1 cellular context compared by ENCODE assay signal in genomic region chr7:77415822-77416620, GRCh38.
TF ChIP-seq lines count a peak whose summit lies in the region.

TSS of gene GSAP (minus strand) at chr7:77416349. CDS start at chr7:77416321, 28 bp downstream.

TF ChIP-seq in GM12878, 131 proteins besides CTCF, POLR2A, EP300 and RAD21 (continued from another document and continues in another):
- TF ChIP-seq KAT2A (conservative IDR thresholded peaks at IDR 0.05; ENCODE audit: control insufficient read depth, low read depth, low read length), result no peak
- no peak for TF ChIP-seq CEBPZ (IDR thresholded peaks at IDR 0.05; ENCODE audit: low read depth, low read length)
- no peak for TF ChIP-seq IRF3 (IDR thresholded peaks at IDR 0.05)
- peak; percentile 28; the same call in 1 of the 2 replicates for TF ChIP-seq HDGF (IDR thresholded peaks at IDR 0.05)
- TF ChIP-seq TCF3 (IDR thresholded peaks at IDR 0.05; ENCODE audit: borderline replicate concordance, insufficient read depth, low read depth, low read length), result no peak; the same call in 1 of the 2 replicates
- no peak for TF ChIP-seq FOXM1 (IDR thresholded peaks at IDR 0.05; ENCODE audit: low read depth, low read length)
- TF ChIP-seq STAT1 (conservative IDR thresholded peaks at IDR 0.05), result no peak
- TF ChIP-seq ZNF24 (IDR thresholded peaks at IDR 0.05), result no peak
- peak; percentile 52 for TF ChIP-seq ZNF687 (IDR thresholded peaks at IDR 0.05)
- TF ChIP-seq ZNF217 (IDR thresholded peaks at IDR 0.05), result no peak
- no peak; the same call in 1 of the 2 replicates for TF ChIP-seq EED (IDR thresholded peaks at IDR 0.05; ENCODE audit: low read depth)
- TF ChIP-seq REST (IDR thresholded peaks at IDR 0.05; ENCODE audit: low read depth, low read length), result no peak
- no peak; the same call in 1 of the 2 replicates for TF ChIP-seq CBX5 (IDR thresholded peaks at IDR 0.05; ENCODE audit: low read depth)
- no peak for TF ChIP-seq ZBTB11 (CRISPR knock-in tag; IDR thresholded peaks at IDR 0.05)
- no peak; the same call in 1 of the 2 replicates for TF ChIP-seq CHD2 (IDR thresholded peaks at IDR 0.05; ENCODE audit: borderline replicate concordance, low read depth, low read length)
- TF ChIP-seq ZBTB4 (CRISPR knock-in tag; IDR thresholded peaks at IDR 0.05), result no peak
- 0 out of 2 replicates have a peak, but pooled peaks have one; percentile 71 for TF ChIP-seq SMARCA5 (IDR thresholded peaks at IDR 0.05)
- TF ChIP-seq CUX1 (IDR thresholded peaks at IDR 0.05; ENCODE audit: insufficient replicate concordance, low read depth, low read length), result no peak
- no peak for TF ChIP-seq RFX5 (IDR thresholded peaks at IDR 0.05; ENCODE audit: low read depth, low read length)
- TF ChIP-seq FOS (IDR thresholded peaks at IDR 0.05; ENCODE audit: borderline replicate concordance, extremely low read depth, insufficient read length), result no peak
- peak; percentile 9; the same call in 1 of the 2 replicates for TF ChIP-seq BACH1 (IDR thresholded peaks at IDR 0.05; ENCODE audit: borderline replicate concordance)
- no peak for TF ChIP-seq ZNF274 (IDR thresholded peaks at IDR 0.05; ENCODE audit: insufficient read depth, insufficient read length)
- TF ChIP-seq SRF (IDR thresholded peaks at IDR 0.05; ENCODE audit: low read depth in 2 of 2, low read length in 2 of 2), result 0 out of 4 replicates have a peak, but pooled peaks of 1 of the 2 experiments have one; percentile 16
- no peak for TF ChIP-seq JUNB (IDR thresholded peaks at IDR 0.05)
- TF ChIP-seq TCF12 (IDR thresholded peaks at IDR 0.05; ENCODE audit: low read depth, low read length), result 0 out of 2 replicates have a peak, but pooled peaks have one; percentile 37
- peak; percentile 33; the same call in 1 of the 2 replicates for TF ChIP-seq TBL1XR1 (IDR thresholded peaks at IDR 0.05; ENCODE audit: low read depth, low read length)
